Comparison of ENCODE assay signal across 9 cellular contexts in the genomic region with DNA sequence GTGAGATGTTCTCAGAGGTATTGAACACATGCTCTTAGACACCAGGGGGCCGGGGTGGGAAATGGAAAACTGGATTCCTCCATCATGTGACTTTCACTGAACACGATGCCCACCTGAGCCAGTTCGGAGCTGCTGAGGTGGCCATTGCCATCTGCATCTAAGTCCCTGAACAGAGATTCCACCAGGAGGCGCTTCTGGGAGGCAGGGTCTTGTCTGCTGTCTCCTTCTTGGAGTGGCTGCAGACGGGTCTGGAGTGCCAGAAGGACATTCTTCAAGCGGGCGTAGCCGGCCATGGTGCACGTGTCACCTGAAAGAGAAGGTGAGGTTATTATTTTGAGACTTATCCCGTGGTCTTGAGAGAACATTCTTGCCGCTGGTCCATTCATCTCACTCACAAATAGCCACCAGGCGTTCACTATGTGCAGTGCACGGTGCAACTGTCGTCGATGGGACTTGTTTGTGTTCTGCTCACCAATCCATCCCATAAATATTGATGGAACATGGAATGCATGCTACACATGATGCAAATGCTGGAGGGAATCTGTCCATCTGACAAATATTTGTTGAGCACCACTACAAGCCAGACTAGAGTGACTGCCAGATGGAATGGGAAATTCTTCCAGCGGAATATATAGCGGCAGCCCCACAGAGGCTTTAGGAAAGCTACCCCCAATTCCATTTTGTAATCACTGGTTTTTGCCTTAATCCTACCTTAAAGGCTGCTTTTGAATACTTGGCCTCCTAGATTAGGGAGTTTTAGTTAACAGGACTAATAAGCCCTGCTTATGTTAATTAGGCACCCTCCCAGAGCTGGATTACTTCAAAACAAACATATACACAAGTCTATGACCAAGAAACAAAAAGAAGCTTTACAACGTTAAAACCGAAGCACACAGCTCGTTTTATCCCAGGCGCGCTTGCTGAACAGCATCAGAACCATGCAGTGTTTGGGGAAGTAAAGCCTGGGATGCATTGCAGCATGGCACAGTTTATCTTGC.
DNase-seq lines count a peak whose midpoint lies in the region; ATAC-seq, FAIRE-seq and TF ChIP-seq lines count a peak whose summit lies in the region.
"Had no signal": no experiment of that assay in that cellular context is flagged by ENCODE, and none has a peak within 500 bp of the region (broad histone marks: within the 10 kb centered on the region; RNA-seq: fewer than 3 reads in every experiment).

No MANE protein-coding gene starts in this region.

- DNase-seq in D721Med (ENCODE audit: insufficient read length, low spot score) (no peak), HL-60 (ENCODE audit: low read depth in 1 of 2, low spot score in 1 of 2) (no peak), amniotic epithelial cell (ENCODE audit: low read depth) (peak; percentile 6), lung microvascular endothelial cell (ENCODE audit: low read depth in 2 of 2) (peak; percentile 28 to 35), GM03348 (ENCODE audit: low spot score) (no peak), left ventricle myocardium inferior (no peak)
- no peak for DNase-seq in activated naive CD4-positive, alpha-beta T cell treated with anti-CD3 and anti-CD28 coated beads, Interleukin-2, amount 10 ng/mL, durations not matched to agents 7 days and 5 days

- no peaks in the 10 kb centered on the region for H3K9me3 ChIP-seq in left ventricle myocardium inferior (replicated peaks)
- H3K9me3 ChIP-seq: esophagus muscularis mucosa had no signal

- no peak for ATAC-seq in HG02798 (IDR thresholded peaks at IDR 0.05; ENCODE audit: poor library complexity, unreplicated experiment)

- TF ChIP-seq CTCF in D721Med (IDR thresholded peaks at IDR 0.05; ENCODE audit: insufficient read depth, missing control alignments), result peak; percentile 26
- peak; percentile 2 for TF ChIP-seq CTCF in HL-60 (IDR thresholded peaks at IDR 0.05; ENCODE audit: insufficient read depth, low read length)
- TF ChIP-seq CTCF in left ventricle myocardium inferior (IDR thresholded peaks at IDR 0.05; ENCODE audit: borderline replicate concordance), result no peak

- no peak overlapping the region for H3K4me3 Mint-ChIP-seq in activated naive CD4-positive, alpha-beta T cell treated with anti-CD3 and anti-CD28 coated beads, Interleukin-2, amount 10 ng/mL, durations not matched to agents 7 days and 5 days

- H3K36me3 Mint-ChIP-seq in activated naive CD4-positive, alpha-beta T cell treated with anti-CD3 and anti-CD28 coated beads, Interleukin-2, amount 10 ng/mL, durations not matched to agents 7 days and 5 days, result no peaks in the 10 kb centered on the region

- FAIRE-seq in D721Med (lab: Jason Lieb, UNC), result no peak

- CTCF ChIA-PET in activated naive CD4-positive, alpha-beta T cell treated with anti-CD3 and anti-CD28 coated beads, Interleukin-2, amount 10 ng/mL, durations not matched to agents 7 days and 5 days (lab: Charles Lee), result interaction anchor here (1.0 to 1.6 kb wide), 2 partner anchors 10 to 206 kb away, joined by 3 to 6 read pairs; no protein-coding TSS in a partner anchor

- H3K36me3 ChIP-seq in left ventricle myocardium inferior, result no peaks in the 10 kb centered on the region
- H3K36me3 ChIP-seq: esophagus muscularis mucosa had no signal

- no peak overlapping the region for H3K27ac ChIP-seq in HL-60 (replicated peaks)
- no peak overlapping the region for H3K27ac ChIP-seq in left ventricle myocardium inferior (replicated peaks)
- H3K27ac ChIP-seq: esophagus muscularis mucosa had no signal

- intact Hi-C loops in left ventricle myocardium inferior (cut with micrococcal nuclease), result no loop called here

- H3K27ac Mint-ChIP-seq in activated naive CD4-positive, alpha-beta T cell treated with anti-CD3 and anti-CD28 coated beads, Interleukin-2, amount 10 ng/mL, durations not matched to agents 7 days and 5 days, result no peak overlapping the region

- peaks cover under 1% of the 10 kb centered on the region for H3K4me1 Mint-ChIP-seq in activated naive CD4-positive, alpha-beta T cell treated with anti-CD3 and anti-CD28 coated beads, Interleukin-2, amount 10 ng/mL, durations not matched to agents 7 days and 5 days

- H3K27me3 ChIP-seq in HL-60 (ENCODE audit: insufficient read depth, poor library complexity, severe bottlenecking) (no peaks in the 10 kb centered on the region), left ventricle myocardium inferior (ENCODE audit: low read depth) (peaks cover 48% of the 10 kb centered on the region)

- H3K27me3 Mint-ChIP-seq in activated naive CD4-positive, alpha-beta T cell treated with anti-CD3 and anti-CD28 coated beads, Interleukin-2, amount 10 ng/mL, durations not matched to agents 7 days and 5 days, result peaks cover 5% of the 10 kb centered on the region

- no peaks in the 10 kb centered on the region for H3K4me1 ChIP-seq in left ventricle myocardium inferior
- H3K4me1 ChIP-seq: esophagus muscularis mucosa had no signal

- no peaks in the 10 kb centered on the region for H3K9me3 Mint-ChIP-seq in activated naive CD4-positive, alpha-beta T cell treated with anti-CD3 and anti-CD28 coated beads, Interleukin-2, amount 10 ng/mL, durations not matched to agents 7 days and 5 days

- H3K4me3 ChIP-seq in HL-60 (replicated peaks; ENCODE audit: insufficient read depth, low read length) (no peak overlapping the region), left ventricle myocardium inferior (no peak overlapping the region)
- H3K4me3 ChIP-seq: esophagus muscularis mucosa had no signal

Comparison
In these comparisons a context has a peak if more than half of its experiments do, and no peak if none do; other contexts are left out.
1. DNase-seq: peak in amniotic epithelial cell (single experiment) and lung microvascular endothelial cell (2 of 2); none in D721Med (single experiment), HL-60 (0 of 2), GM03348 (single experiment), left ventricle myocardium inferior (single experiment) and activated naive CD4-positive, alpha-beta T cell treated with anti-CD3 and anti-CD28 coated beads, Interleukin-2, amount 10 ng/mL, durations not matched to agents 7 days and 5 days (single experiment).